ENCODE assay signal across 17 cellular contexts in genomic region chrX:125757794-125758564, GRCh38.
DNase-seq lines count a peak whose midpoint lies in the region; ATAC-seq and TF ChIP-seq lines count a peak whose summit lies in the region.
"Had no signal": no experiment of that assay in that cellular context is flagged by ENCODE, and none has a peak within 500 bp of the region (broad histone marks: within the 10 kb centered on the region; RNA-seq: fewer than 3 reads in every experiment).

No MANE protein-coding gene starts in this region.

- H3K27me3 ChIP-seq in MM.1S (replicated peaks; ENCODE audit: insufficient read depth, low read length) = no peaks in the 10 kb centered on the region
- H3K27me3 ChIP-seq: right lobe of liver had no signal

- CTCF ChIA-PET in RWPE1 (lab: Yijun Ruan, JAX) = no interaction called here

- no peak overlapping the region for H3K4me2 ChIP-seq in MM.1S (ENCODE audit: low read depth, low read length)

- no peaks in the 10 kb centered on the region for H3K4me1 ChIP-seq in MM.1S (ENCODE audit: low read length)
- H3K4me1 ChIP-seq: right lobe of liver had no signal

- POLR2A ChIA-PET in RWPE1 (lab: Yijun Ruan, JAX; ENCODE audit: low non-redundant PET) = interaction anchor here (0.6 kb wide), 1 partner anchor 447 kb away, joined by 3 read pairs; no protein-coding TSS in a partner anchor

- DNase-seq in ACHN = peak; percentile 80
- DNase-seq in RWPE1 (ENCODE audit: low spot score) = peak; percentile 1
- peak; percentile 16 for DNase-seq in left ventricle myocardium superior
- no peak for DNase-seq in D341Med (ENCODE audit: low spot score)
- no peak for DNase-seq in MM.1S
- DNase-seq in dedifferentiated amniotic fluid mesenchymal stem cell (ENCODE audit: extremely low spot score) = no peak
- DNase-seq: activated CD4-positive, alpha-beta T cell treated with anti-CD3 and anti-CD28 coated beads, Interleukin-2, amount 50 U/mL, for 48 hours; CD8-positive, alpha-beta memory T cell; immature natural killer cell; NCI-H1694; NCI-H345; NK-92 treated with Interleukin-12 subunit alpha and Interleukin-12 subunit beta, amount 100 ng/mL, for 24 hours; right lobe of liver had no signal

- TF ChIP-seq CTCF in RWPE1 (conservative IDR thresholded peaks at IDR 0.05; ENCODE audit: low read depth) (no peak), MM.1S (IDR thresholded peaks at IDR 0.05; ENCODE audit: low read length) (no peak)

- no peaks in the 10 kb centered on the region for H3K79me2 ChIP-seq in MM.1S (ENCODE audit: low read length)

- no peak overlapping the region for H3K9ac ChIP-seq in MM.1S (ENCODE audit: low read length)

- intact Hi-C loops in left ventricle myocardium superior (cut with micrococcal nuclease) = no loop called here

- H3K27ac ChIP-seq in RWPE1 (no peak overlapping the region), MM.1S (ENCODE audit: low read length) (no peak overlapping the region)
- H3K27ac ChIP-seq: right lobe of liver had no signal

- no peaks in the 10 kb centered on the region for H3K9me3 ChIP-seq in MM.1S (replicated peaks; ENCODE audit: insufficient read depth, low read length)
- H3K9me3 ChIP-seq: right lobe of liver had no signal

- H4K20me1 ChIP-seq in MM.1S (ENCODE audit: insufficient read depth, low read length) = no peaks in the 10 kb centered on the region

- H3K36me3 ChIP-seq in MM.1S (replicated peaks; ENCODE audit: insufficient read depth, low read length) = no peaks in the 10 kb centered on the region
- H3K36me3 ChIP-seq: right lobe of liver had no signal

- no peak overlapping the region for H3K4me3 ChIP-seq in MM.1S (ENCODE audit: low read length)
- H3K4me3 ChIP-seq: right lobe of liver had no signal

- H3K9me2 ChIP-seq in MM.1S (replicated peaks; ENCODE audit: insufficient read depth, low read length) = no peaks in the 10 kb centered on the region

- peak; percentile 49 for ATAC-seq in HG03432 (IDR thresholded peaks at IDR 0.05; ENCODE audit: unreplicated experiment)
- ATAC-seq in left ventricle myocardium superior = peak; percentile 57
- no peak for ATAC-seq in HG02973 (IDR thresholded peaks at IDR 0.05; ENCODE audit: unreplicated experiment)
- ATAC-seq: HepG2; right lobe of liver; stimulated activated effector memory CD8-positive, alpha-beta T cell treated with anti-CD3 and anti-CD28 coated beads, Interleukin-12 subunit alpha, Interleukin-12 subunit beta, amount 100 ng/mL, for 72 hours had no signal

- in situ Hi-C loops in ACHN (cut with HindIII; ENCODE audit: low pct_ligation_motif_present, low pct_unique_long_range_greater_than_20kb, low sequenced_read_pairs) = no loop called here

- no peaks in the 10 kb centered on the region for H3F3A ChIP-seq in MM.1S (ENCODE audit: insufficient read depth, low read length)

- no peak overlapping the region for H2AFZ ChIP-seq in MM.1S (ENCODE audit: low read length)

Comparison
In these comparisons a context has a peak if more than half of its experiments do, and no peak if none do; other contexts are left out.
1. DNase-seq: peak in ACHN (single experiment), RWPE1 (single experiment) and left ventricle myocardium superior (single experiment); none in D341Med (single experiment), MM.1S (single experiment) and dedifferentiated amniotic fluid mesenchymal stem cell (single experiment).